ENCODE assay signal across 1 cellular context in the genomic region with DNA sequence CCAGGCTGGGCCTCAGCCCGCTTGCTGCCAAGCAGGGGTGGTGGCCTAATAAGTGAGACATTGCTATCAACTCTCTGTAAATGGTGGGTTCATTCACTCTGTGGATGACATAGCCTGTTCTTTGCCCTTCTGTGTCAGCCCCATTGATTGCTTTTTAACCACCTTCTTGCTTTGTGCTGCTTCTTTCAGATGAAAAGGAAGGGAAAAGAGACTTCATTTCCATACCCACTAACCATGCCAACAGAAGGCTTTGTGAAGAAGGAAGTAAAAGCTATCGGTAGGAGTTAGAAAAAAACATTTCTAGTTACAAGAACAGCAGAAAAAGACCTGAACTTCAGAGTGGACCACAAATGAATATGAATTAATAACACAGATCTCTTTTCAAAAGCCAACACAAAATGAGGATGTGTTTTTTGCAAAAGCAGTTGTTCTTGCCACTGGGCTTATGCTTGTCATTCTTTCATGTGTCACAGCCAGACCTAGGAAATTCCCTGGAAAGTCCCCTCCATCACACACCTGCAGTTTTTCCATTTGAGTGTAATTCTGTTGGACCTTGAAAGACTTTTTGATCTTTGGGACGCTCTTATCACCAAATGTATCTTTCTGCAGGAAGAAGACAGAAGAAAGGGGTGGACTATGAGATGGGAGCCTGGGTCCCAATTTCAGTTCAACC.
TF ChIP-seq lines count a peak whose summit lies in the region.

No MANE protein-coding gene starts in this region.

TF ChIP-seq in HepG2, 621 proteins besides CTCF, POLR2A, EP300 and RAD21 (continued from another document):
- no peak for TF ChIP-seq ZMYM3 (CRISPR knock-in tag; IDR thresholded peaks at IDR 0.05)
- no peak for TF ChIP-seq BRD4 (CRISPR knock-in tag; IDR thresholded peaks at IDR 0.05)
